ENCODE assay signal across 8 cellular contexts in genomic region chr14:58297762-58298476, GRCh38. TPM values are rescaled to one million over a fixed set of nuclear protein-coding genes. Genes with fewer than 3 reads are reported as not detected.
DNase-seq lines count a peak whose midpoint lies in the region; ATAC-seq and TF ChIP-seq lines count a peak whose summit lies in the region.

No MANE protein-coding gene starts in this region.

- H3K27ac ChIP-seq in BLaER1 treated with 17β-estradiol and CSF1 and Interleukin-3, amounts not matched to agents 10 nM and 100 nM = peak overlapping the region; percentile 92 to 98 (median 96)
- peak overlapping the region; percentile 98 for H3K27ac ChIP-seq in left lung

- peak overlapping the region; percentile 91 to 97 (median 95) for H3K9ac ChIP-seq in BLaER1 treated with 17β-estradiol and CSF1 and Interleukin-3, amounts not matched to agents 10 nM and 100 nM

- intact Hi-C loops in left lung (cut with DNase I) = no loop called here

- H4K20me1 ChIP-seq in BLaER1 treated with 17β-estradiol and CSF1 and Interleukin-3, amounts not matched to agents 10 nM and 100 nM = peaks cover 45 to 71% (median 51%) of the 10 kb centered on the region in 11 experiments; a peak in 21 of 22 replicates

- peak overlapping the region; percentile 83 to 100 (median 97) for H3K4me3 ChIP-seq in BLaER1 treated with 17β-estradiol and CSF1 and Interleukin-3, amounts not matched to agents 10 nM and 100 nM
- H3K4me3 ChIP-seq in left lung = peak overlapping the region; percentile 95

- TF ChIP-seq CTCF in left lung (IDR thresholded peaks at IDR 0.05) = peak in 1 of 2 donors; percentile 15

- POLR2A ChIA-PET in activated CD4-positive, alpha-beta T cell treated with anti-CD3 and anti-CD28 coated beads, Interleukin-2, amount 10 ng/mL, durations not matched to agents 7 days and 5 days (lab: Charles Lee) = interaction anchor here (0.7 to 1.0 kb wide), 3 partner anchors 8 to 129 kb away, joined by 3 to 4 read pairs (median 4); partner anchors contain the start of genes KIAA0586 and TIMM9

- H3K9me3 Mint-ChIP-seq in activated CD4-positive, alpha-beta T cell treated with anti-CD3 and anti-CD28 coated beads, Interleukin-2, amount 10 ng/mL, durations not matched to agents 7 days and 5 days = no peaks in the 10 kb centered on the region

- peaks cover 41% of the 10 kb centered on the region for H3K4me1 Mint-ChIP-seq in activated CD4-positive, alpha-beta T cell treated with anti-CD3 and anti-CD28 coated beads, Interleukin-2, amount 10 ng/mL, durations not matched to agents 7 days and 5 days

- H3K27me3 ChIP-seq in BLaER1 treated with 17β-estradiol and CSF1 and Interleukin-3, amounts not matched to agents 10 nM and 100 nM = no peaks in the 10 kb centered on the region
- H3K27me3 ChIP-seq in left lung = no peaks in the 10 kb centered on the region

- peaks cover 33 to 52% (median 42%) of the 10 kb centered on the region in 11 experiments for H3K36me3 ChIP-seq in BLaER1 treated with 17β-estradiol and CSF1 and Interleukin-3, amounts not matched to agents 10 nM and 100 nM
- H3K36me3 ChIP-seq in left lung = peaks cover 0 to 34% of the 10 kb centered on the region in 2 donors

- CTCF ChIA-PET in activated CD4-positive, alpha-beta T cell treated with anti-CD3 and anti-CD28 coated beads, Interleukin-2, amount 10 ng/mL, durations not matched to agents 7 days and 5 days (lab: Charles Lee) = interaction anchor here (0.5 to 1.8 kb wide), 12 partner anchors 9 to 99 kb away, joined by 3 to 5 read pairs (median 3); partner anchors contain the start of gene ACTR10

- H3K36me3 Mint-ChIP-seq in activated CD4-positive, alpha-beta T cell treated with anti-CD3 and anti-CD28 coated beads, Interleukin-2, amount 10 ng/mL, durations not matched to agents 7 days and 5 days (ENCODE audit: low read depth) = peaks cover 46% of the 10 kb centered on the region

- no peaks in the 10 kb centered on the region for H3K27me3 Mint-ChIP-seq in activated CD4-positive, alpha-beta T cell treated with anti-CD3 and anti-CD28 coated beads, Interleukin-2, amount 10 ng/mL, durations not matched to agents 7 days and 5 days

- H3K4me1 ChIP-seq in BLaER1 treated with 17β-estradiol and CSF1 and Interleukin-3, amounts not matched to agents 10 nM and 100 nM = peaks cover 7 to 42% (median 23%) of the 10 kb centered on the region in 10 experiments
- peaks cover 18 to 53% of the 10 kb centered on the region in 2 donors for H3K4me1 ChIP-seq in left lung

- H3K4me3 Mint-ChIP-seq in activated CD4-positive, alpha-beta T cell treated with anti-CD3 and anti-CD28 coated beads, Interleukin-2, amount 10 ng/mL, durations not matched to agents 7 days and 5 days = no peak overlapping the region

- peak overlapping the region in 9 of 11 experiments; percentile 71 to 94 (median 86); a peak in 17 of 22 replicates for H3K4me2 ChIP-seq in BLaER1 treated with 17β-estradiol and CSF1 and Interleukin-3, amounts not matched to agents 10 nM and 100 nM

- H3K27ac Mint-ChIP-seq in activated CD4-positive, alpha-beta T cell treated with anti-CD3 and anti-CD28 coated beads, Interleukin-2, amount 10 ng/mL, durations not matched to agents 7 days and 5 days = no peak overlapping the region

- peak; percentile 99 to 100 for DNase-seq in NCI-H526 (lab: John Stamatoyannopoulos, UW)
- DNase-seq in activated CD4-positive, alpha-beta T cell treated with anti-CD3 and anti-CD28 coated beads, Interleukin-2, amount 10 ng/mL, durations not matched to agents 7 days and 5 days = peak; percentile 99
- peak; percentile 100 for DNase-seq in dermis blood vessel endothelial cell
- DNase-seq in left lung = peak; percentile 97 to 99
- DNase-seq in stimulated activated CD4-positive, alpha-beta T cell treated with anti-CD3 and anti-CD28 coated beads, Interleukin-2, amount 100 ng/mL, for 48 hours = peak; percentile 92

- no peaks in the 10 kb centered on the region for H3K9me3 ChIP-seq in BLaER1 treated with 17β-estradiol and CSF1 and Interleukin-3, amounts not matched to agents 10 nM and 100 nM (replicated peaks in 1 of 11)
- no peaks in the 10 kb centered on the region for H3K9me3 ChIP-seq in left lung

- ATAC-seq in GM19324 (IDR thresholded peaks at IDR 0.05; ENCODE audit: low FRiP score, unreplicated experiment) (peak; percentile 88), HG03460 (IDR thresholded peaks at IDR 0.05; ENCODE audit: unreplicated experiment) (peak; percentile 78), left lung (peak; percentile 92)

RNA-seq across cellular contexts. Expression of gene ARID4A, which starts 0.4 kb away (rescaled TPM):
- 10 to 100 TPM; 32.8 to 37.3 TPM for total RNA-seq in activated CD4-positive, alpha-beta T cell treated with anti-CD3 and anti-CD28 coated beads, Interleukin-2, amount 10 ng/mL, durations not matched to agents 7 days and 5 days
- total RNA-seq in dermis blood vessel endothelial cell = 15.9 and 17.9 TPM in 2 replicates
- 10 to 100 TPM; 27.6 to 27.7 TPM for total RNA-seq in left lung

RNA-seq across cellular contexts. Expression of gene PSMA3, which starts 53.3 kb away (rescaled TPM):
- 100 to 1,000 TPM; 233 to 245 TPM for total RNA-seq in activated CD4-positive, alpha-beta T cell treated with anti-CD3 and anti-CD28 coated beads, Interleukin-2, amount 10 ng/mL, durations not matched to agents 7 days and 5 days
- total RNA-seq in dermis blood vessel endothelial cell = 102 and 157 TPM in 2 replicates
- total RNA-seq in left lung = 100 to 1,000 TPM; 152 to 238 TPM

Comparison
In these comparisons a context has a peak if more than half of its experiments do, and no peak if none do; other contexts are left out.
1. Peak in every context shown above with its lines: DNase-seq, ATAC-seq, H3K4me3 ChIP-seq and H3K27ac ChIP-seq.